In the genomic region with DNA sequence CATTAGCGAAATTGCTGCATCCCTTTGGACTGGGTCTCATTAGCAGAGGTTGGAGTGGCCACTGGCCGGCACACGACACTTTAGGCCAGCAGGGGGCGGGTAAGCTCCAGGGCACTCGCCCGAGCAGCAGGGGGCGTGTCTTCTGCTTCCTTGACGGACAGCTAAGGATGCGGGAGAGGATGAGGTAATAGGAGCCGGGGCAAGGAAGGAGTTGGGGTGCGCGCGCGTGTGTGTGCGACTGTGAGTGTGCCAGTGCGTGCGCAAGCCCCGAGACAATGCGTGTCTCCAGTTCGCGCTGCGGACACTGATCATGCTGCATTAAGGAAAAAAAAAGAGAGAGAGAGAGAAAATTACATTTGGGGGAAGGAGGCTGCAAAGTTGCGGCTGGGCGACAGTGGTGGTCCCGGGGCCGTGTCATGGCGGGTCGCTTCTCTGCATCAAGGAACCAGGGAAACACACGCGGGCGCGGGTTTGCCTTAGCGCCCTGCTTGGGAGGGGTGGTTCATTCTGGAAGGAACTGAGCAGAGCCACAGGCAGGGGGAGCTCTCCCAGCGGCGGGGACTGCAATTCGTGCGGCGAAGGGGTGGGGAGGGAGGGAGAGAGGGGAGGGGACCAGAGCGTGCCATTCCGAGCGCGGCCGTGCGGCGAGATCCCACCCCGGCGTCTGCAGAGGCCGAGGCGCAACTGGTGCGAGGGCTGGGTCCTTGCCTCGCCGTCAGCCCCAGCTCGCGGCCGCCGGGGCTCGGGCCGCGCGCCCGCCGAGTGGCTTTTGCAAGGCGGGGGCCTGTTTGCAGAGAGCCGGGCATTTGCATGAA, we compare ENCODE assay signal across 1 cellular context.
TF ChIP-seq lines count a peak whose summit lies in the region.

A gene (plus strand): TSS at position 625 of the 815 bp plus-strand sequence. CDS start 464 bp downstream, outside the sequence.

TF ChIP-seq in HepG2, 621 proteins besides CTCF, POLR2A, EP300 and RAD21 (continued from another document and continues in another):
- 0 out of 2 replicates have a peak, but pooled peaks have one; percentile 59 for TF ChIP-seq ZNF788 (CRISPR knock-in tag; IDR thresholded peaks at IDR 0.05; ENCODE audit: borderline replicate concordance)
- TF ChIP-seq POLR2AphosphoS5 (IDR thresholded peaks at IDR 0.05; ENCODE audit: low read depth, low read length) = no peak
- TF ChIP-seq, protein P1, sequence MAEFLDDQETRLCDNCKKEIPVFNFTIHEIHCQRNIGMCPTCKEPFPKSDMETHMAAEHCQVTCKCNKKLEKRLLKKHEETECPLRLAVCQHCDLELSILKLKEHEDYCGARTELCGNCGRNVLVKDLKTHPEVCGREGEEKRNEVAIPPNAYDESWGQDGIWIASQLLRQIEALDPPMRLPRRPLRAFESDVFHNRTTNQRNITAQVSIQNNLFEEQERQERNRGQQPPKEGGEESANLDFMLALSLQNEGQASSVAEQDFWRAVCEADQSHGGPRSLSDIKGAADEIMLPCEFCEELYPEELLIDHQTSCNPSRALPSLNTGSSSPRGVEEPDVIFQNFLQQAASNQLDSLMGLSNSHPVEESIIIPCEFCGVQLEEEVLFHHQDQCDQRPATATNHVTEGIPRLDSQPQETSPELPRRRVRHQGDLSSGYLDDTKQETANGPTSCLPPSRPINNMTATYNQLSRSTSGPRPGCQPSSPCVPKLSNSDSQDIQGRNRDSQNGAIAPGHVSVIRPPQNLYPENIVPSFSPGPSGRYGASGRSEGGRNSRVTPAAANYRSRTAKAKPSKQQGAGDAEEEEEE (CRISPR knock-in tag; IDR thresholded peaks at IDR 0.05; ENCODE audit: borderline replicate concordance) = no peak; the same call in 1 of the 2 replicates
- no peak for TF ChIP-seq ZNF441 (CRISPR knock-in tag; IDR thresholded peaks at IDR 0.05; ENCODE audit: borderline replicate concordance)
- TF ChIP-seq ATF1 (CRISPR knock-in tag; IDR thresholded peaks at IDR 0.05) = no peak
- TF ChIP-seq KDM6A (CRISPR knock-in tag; IDR thresholded peaks at IDR 0.05; ENCODE audit: low read depth) = no peak
- no peak for TF ChIP-seq ZMYM2 (CRISPR knock-in tag; IDR thresholded peaks at IDR 0.05)
- TF ChIP-seq PHF20 (CRISPR knock-in tag; IDR thresholded peaks at IDR 0.05) = no peak
- no peak for TF ChIP-seq ZNF577 (CRISPR knock-in tag; IDR thresholded peaks at IDR 0.05; ENCODE audit: borderline replicate concordance, low read depth)
- 0 out of 2 replicates have a peak, but pooled peaks have one; percentile 69 for TF ChIP-seq ZNF619 (CRISPR knock-in tag; IDR thresholded peaks at IDR 0.05)
- no peak for TF ChIP-seq ZBTB7A (CRISPR knock-in tag; IDR thresholded peaks at IDR 0.05)
- TF ChIP-seq RFX5 (IDR thresholded peaks at IDR 0.05; ENCODE audit: low read depth, low read length) = no peak
- no peak for TF ChIP-seq CENPT (CRISPR knock-in tag; IDR thresholded peaks at IDR 0.05; ENCODE audit: low read depth)
- TF ChIP-seq XRCC5 (optimal IDR thresholded peaks at IDR 0.05; ENCODE audit: low read length) = peak; percentile 71
- no peak for TF ChIP-seq ZNF143 (CRISPR knock-in tag; IDR thresholded peaks at IDR 0.05)
- TF ChIP-seq FOXK1 (CRISPR knock-in tag; IDR thresholded peaks at IDR 0.05; ENCODE audit: borderline replicate concordance, low read depth) = no peak
- TF ChIP-seq ZNF496 (CRISPR knock-in tag; IDR thresholded peaks at IDR 0.05; ENCODE audit: insufficient replicate concordance) = no peak
- TF ChIP-seq SOX6 (IDR thresholded peaks at IDR 0.05) = no peak
- TF ChIP-seq SOX6 (CRISPR knock-in tag; IDR thresholded peaks at IDR 0.05) = no peak
- TF ChIP-seq ZNF292 (CRISPR knock-in tag; IDR thresholded peaks at IDR 0.05; ENCODE audit: borderline replicate concordance, low read depth) = no peak
- TF ChIP-seq, protein P2, sequence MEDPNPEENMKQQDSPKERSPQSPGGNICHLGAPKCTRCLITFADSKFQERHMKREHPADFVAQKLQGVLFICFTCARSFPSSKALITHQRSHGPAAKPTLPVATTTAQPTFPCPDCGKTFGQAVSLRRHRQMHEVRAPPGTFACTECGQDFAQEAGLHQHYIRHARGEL (CRISPR knock-in tag; IDR thresholded peaks at IDR 0.05) = no peak
- TF ChIP-seq ZSCAN25 (CRISPR knock-in tag; IDR thresholded peaks at IDR 0.05) = peak; percentile 98
- peak; percentile 55; the same call in 1 of the 2 replicates for TF ChIP-seq HES4 (CRISPR knock-in tag; IDR thresholded peaks at IDR 0.05; ENCODE audit: borderline replicate concordance)
- TF ChIP-seq, protein P3, sequence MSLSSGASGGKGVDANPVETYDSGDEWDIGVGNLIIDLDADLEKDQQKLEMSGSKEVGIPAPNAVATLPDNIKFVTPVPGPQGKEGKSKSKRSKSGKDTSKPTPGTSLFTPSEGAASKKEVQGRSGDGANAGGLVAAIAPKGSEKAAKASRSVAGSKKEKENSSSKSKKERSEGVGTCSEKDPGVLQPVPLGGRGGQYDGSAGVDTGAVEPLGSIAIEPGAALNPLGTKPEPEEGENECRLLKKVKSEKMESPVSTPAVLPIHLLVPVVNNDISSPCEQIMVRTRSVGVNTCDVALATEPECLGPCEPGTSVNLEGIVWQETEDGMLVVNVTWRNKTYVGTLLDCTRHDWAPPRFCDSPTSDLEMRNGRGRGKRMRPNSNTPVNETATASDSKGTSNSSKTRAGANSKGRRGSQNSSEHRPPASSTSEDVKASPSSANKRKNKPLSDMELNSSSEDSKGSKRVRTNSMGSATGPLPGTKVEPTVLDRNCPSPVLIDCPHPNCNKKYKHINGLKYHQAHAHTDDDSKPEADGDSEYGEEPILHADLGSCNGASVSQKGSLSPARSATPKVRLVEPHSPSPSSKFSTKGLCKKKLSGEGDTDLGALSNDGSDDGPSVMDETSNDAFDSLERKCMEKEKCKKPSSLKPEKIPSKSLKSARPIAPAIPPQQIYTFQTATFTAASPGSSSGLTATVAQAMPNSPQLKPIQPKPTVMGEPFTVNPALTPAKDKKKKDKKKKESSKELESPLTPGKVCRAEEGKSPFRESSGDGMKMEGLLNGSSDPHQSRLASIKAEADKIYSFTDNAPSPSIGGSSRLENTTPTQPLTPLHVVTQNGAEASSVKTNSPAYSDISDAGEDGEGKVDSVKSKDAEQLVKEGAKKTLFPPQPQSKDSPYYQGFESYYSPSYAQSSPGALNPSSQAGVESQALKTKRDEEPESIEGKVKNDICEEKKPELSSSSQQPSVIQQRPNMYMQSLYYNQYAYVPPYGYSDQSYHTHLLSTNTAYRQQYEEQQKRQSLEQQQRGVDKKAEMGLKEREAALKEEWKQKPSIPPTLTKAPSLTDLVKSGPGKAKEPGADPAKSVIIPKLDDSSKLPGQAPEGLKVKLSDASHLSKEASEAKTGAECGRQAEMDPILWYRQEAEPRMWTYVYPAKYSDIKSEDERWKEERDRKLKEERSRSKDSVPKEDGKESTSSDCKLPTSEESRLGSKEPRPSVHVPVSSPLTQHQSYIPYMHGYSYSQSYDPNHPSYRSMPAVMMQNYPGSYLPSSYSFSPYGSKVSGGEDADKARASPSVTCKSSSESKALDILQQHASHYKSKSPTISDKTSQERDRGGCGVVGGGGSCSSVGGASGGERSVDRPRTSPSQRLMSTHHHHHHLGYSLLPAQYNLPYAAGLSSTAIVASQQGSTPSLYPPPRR (CRISPR knock-in tag; IDR thresholded peaks at IDR 0.05; ENCODE audit: borderline replicate concordance) = no peak
- TF ChIP-seq, protein P4, sequence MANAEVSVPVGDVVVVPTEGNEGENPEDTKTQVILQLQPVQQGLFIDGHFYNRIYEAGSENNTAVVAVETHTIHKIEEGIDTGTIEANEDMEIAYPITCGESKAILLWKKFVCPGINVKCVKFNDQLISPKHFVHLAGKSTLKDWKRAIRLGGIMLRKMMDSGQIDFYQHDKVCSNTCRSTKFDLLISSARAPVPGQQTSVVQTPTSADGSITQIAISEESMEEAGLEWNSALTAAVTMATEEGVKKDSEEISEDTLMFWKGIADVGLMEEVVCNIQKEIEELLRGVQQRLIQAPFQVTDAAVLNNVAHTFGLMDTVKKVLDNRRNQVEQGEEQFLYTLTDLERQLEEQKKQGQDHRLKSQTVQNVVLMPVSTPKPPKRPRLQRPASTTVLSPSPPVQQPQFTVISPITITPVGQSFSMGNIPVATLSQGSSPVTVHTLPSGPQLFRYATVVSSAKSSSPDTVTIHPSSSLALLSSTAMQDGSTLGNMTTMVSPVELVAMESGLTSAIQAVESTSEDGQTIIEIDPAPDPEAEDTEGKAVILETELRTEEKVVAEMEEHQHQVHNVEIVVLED (CRISPR knock-in tag; IDR thresholded peaks at IDR 0.05; ENCODE audit: borderline replicate concordance) = no peak
- TF ChIP-seq STAG1 (CRISPR knock-in tag; IDR thresholded peaks at IDR 0.05) = peak; percentile 95
- peak; percentile 82; the same call in 1 of the 2 replicates for TF ChIP-seq ZNF552 (CRISPR knock-in tag; IDR thresholded peaks at IDR 0.05; ENCODE audit: borderline replicate concordance)
- no peak for TF ChIP-seq ZFP1 (CRISPR knock-in tag; IDR thresholded peaks at IDR 0.05)
- TF ChIP-seq MAFK (conservative IDR thresholded peaks at IDR 0.05 in 1 of 2, IDR thresholded peaks at IDR 0.05 in 1 of 2; ENCODE audit: low read length in 2 of 2) = no peak
- TF ChIP-seq, protein P5, sequence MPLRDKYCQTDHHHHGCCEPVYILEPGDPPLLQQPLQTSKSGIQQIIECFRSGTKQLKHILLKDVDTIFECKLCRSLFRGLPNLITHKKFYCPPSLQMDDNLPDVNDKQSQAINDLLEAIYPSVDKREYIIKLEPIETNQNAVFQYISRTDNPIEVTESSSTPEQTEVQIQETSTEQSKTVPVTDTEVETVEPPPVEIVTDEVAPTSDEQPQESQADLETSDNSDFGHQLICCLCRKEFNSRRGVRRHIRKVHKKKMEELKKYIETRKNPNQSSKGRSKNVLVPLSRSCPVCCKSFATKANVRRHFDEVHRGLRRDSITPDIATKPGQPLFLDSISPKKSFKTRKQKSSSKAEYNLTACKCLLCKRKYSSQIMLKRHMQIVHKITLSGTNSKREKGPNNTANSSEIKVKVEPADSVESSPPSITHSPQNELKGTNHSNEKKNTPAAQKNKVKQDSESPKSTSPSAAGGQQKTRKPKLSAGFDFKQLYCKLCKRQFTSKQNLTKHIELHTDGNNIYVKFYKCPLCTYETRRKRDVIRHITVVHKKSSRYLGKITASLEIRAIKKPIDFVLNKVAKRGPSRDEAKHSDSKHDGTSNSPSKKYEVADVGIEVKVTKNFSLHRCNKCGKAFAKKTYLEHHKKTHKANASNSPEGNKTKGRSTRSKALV (CRISPR knock-in tag; IDR thresholded peaks at IDR 0.05) = peak; percentile 82; the same call in 1 of the 2 replicates
- peak; percentile 24 for TF ChIP-seq TEAD3 (CRISPR knock-in tag; optimal IDR thresholded peaks at IDR 0.05; ENCODE audit: borderline replicate concordance)
- TF ChIP-seq SMARCE1 (IDR thresholded peaks at IDR 0.05; ENCODE audit: borderline replicate concordance) = no peak
- TF ChIP-seq, protein P6, sequence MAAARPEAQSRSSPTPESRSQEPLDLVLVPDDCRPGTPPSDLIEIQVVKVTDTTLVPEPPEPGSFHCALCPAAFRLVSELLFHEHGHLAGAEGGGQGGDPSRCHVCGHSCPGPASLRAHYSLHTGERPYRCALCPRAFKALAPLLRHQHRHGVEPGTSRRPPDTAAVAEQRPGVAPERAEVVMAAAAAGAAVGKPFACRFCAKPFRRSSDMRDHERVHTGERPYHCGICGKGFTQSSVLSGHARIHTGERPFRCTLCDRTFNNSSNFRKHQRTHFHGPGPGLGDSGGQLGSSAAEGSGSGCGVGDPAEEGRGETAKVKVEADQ (CRISPR knock-in tag; IDR thresholded peaks at IDR 0.05; ENCODE audit: borderline replicate concordance) = no peak; the same call in 1 of the 2 replicates
- TF ChIP-seq, protein P7, sequence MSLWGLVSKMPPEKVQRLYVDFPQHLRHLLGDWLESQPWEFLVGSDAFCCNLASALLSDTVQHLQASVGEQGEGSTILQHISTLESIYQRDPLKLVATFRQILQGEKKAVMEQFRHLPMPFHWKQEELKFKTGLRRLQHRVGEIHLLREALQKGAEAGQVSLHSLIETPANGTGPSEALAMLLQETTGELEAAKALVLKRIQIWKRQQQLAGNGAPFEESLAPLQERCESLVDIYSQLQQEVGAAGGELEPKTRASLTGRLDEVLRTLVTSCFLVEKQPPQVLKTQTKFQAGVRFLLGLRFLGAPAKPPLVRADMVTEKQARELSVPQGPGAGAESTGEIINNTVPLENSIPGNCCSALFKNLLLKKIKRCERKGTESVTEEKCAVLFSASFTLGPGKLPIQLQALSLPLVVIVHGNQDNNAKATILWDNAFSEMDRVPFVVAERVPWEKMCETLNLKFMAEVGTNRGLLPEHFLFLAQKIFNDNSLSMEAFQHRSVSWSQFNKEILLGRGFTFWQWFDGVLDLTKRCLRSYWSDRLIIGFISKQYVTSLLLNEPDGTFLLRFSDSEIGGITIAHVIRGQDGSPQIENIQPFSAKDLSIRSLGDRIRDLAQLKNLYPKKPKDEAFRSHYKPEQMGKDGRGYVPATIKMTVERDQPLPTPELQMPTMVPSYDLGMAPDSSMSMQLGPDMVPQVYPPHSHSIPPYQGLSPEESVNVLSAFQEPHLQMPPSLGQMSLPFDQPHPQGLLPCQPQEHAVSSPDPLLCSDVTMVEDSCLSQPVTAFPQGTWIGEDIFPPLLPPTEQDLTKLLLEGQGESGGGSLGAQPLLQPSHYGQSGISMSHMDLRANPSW (CRISPR knock-in tag; IDR thresholded peaks at IDR 0.05; ENCODE audit: borderline replicate concordance) = no peak
- TF ChIP-seq, protein P8, sequence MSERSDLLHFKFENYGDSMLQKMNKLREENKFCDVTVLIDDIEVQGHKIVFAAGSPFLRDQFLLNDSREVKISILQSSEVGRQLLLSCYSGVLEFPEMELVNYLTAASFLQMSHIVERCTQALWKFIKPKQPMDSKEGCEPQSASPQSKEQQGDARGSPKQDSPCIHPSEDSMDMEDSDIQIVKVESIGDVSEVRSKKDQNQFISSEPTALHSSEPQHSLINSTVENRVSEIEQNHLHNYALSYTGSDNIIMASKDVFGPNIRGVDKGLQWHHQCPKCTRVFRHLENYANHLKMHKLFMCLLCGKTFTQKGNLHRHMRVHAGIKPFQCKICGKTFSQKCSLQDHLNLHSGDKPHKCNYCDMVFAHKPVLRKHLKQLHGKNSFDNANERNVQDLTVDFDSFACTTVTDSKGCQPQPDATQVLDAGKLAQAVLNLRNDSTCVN (CRISPR knock-in tag; IDR thresholded peaks at IDR 0.05; ENCODE audit: borderline replicate concordance) = no peak
- no peak for TF ChIP-seq GFI1 (CRISPR knock-in tag; IDR thresholded peaks at IDR 0.05; ENCODE audit: borderline replicate concordance)
- TF ChIP-seq TRIM24 (CRISPR knock-in tag; IDR thresholded peaks at IDR 0.05) = no peak
- TF ChIP-seq GLI4 (CRISPR knock-in tag; IDR thresholded peaks at IDR 0.05; ENCODE audit: borderline replicate concordance) = no peak
- TF ChIP-seq, protein P9, sequence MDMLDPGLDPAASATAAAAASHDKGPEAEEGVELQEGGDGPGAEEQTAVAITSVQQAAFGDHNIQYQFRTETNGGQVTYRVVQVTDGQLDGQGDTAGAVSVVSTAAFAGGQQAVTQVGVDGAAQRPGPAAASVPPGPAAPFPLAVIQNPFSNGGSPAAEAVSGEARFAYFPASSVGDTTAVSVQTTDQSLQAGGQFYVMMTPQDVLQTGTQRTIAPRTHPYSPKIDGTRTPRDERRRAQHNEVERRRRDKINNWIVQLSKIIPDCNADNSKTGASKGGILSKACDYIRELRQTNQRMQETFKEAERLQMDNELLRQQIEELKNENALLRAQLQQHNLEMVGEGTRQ (IDR thresholded peaks at IDR 0.05; ENCODE audit: low read depth, low read length) = no peak
- TF ChIP-seq, protein P9 (CRISPR knock-in tag; IDR thresholded peaks at IDR 0.05; ENCODE audit: borderline replicate concordance) = no peak
- TF ChIP-seq MED8 (CRISPR knock-in tag; IDR thresholded peaks at IDR 0.05; ENCODE audit: insufficient replicate concordance) = no peak
- no peak for TF ChIP-seq EEA1 (CRISPR knock-in tag; IDR thresholded peaks at IDR 0.05; ENCODE audit: borderline replicate concordance)
